9 cellular contexts compared by ENCODE assay signal in the genomic region with DNA sequence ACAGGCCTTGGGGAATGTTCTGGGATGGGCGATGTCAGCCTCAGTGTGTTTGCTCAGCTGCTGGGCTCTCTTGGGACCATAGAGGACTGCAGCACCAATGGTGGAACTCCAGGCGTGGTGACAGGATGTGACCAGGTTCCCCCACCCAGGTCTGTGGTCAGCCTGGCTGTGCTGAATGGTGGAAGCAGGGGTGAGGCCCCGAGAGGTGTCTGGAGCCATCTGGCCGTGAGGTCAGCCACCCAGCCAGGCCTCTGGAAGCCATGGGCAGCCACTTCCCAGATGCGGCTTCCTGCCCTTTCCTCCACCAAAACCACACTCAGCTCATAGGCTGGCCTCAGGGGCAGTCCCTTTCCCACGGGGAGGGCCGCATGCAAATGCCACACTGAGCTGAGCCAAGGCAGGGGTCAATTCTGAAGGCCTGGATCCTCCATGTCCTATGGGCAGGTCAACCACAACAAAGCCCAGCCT. TPM values are rescaled to one million over a fixed set of nuclear protein-coding genes. Genes with fewer than 3 reads are reported as not detected.
DNase-seq lines count a peak whose midpoint lies in the region; ATAC-seq, FAIRE-seq and TF ChIP-seq lines count a peak whose summit lies in the region.
"Had no signal": no experiment of that assay in that cellular context is flagged by ENCODE, and none has a peak within 500 bp of the region (broad histone marks: within the 10 kb centered on the region; RNA-seq: fewer than 3 reads in every experiment).

No MANE protein-coding gene starts in this region.

- 0 out of 2 replicates have a peak, but pooled peaks cover under 1% of the 10 kb centered on the region for H3K4me1 ChIP-seq in Karpas-422 (ENCODE audit: low read length)
- H3K4me1 ChIP-seq in kidney (ENCODE audit: control insufficient read depth in 1 of 2, insufficient read depth in 1 of 2, low read depth in 1 of 2, low read length in 2 of 2) = peaks cover 0 to 10% of the 10 kb centered on the region in 2 donors

- H3K4me2 ChIP-seq in Karpas-422 (ENCODE audit: low read depth, low read length, poor library complexity, severe bottlenecking) = no peak overlapping the region

- no peaks in the 10 kb centered on the region for H3K9me2 ChIP-seq in Karpas-422 (replicated peaks; ENCODE audit: insufficient read depth, low read length)

- intact Hi-C loops in kidney (cut with DNase I) = no loop called here

- H3K79me2 ChIP-seq in Karpas-422 (ENCODE audit: low read length) = no peaks in the 10 kb centered on the region

- H3K4me1 Mint-ChIP-seq in activated CD8-positive, alpha-beta T cell treated with anti-CD3 and anti-CD28 coated beads, Interleukin-2, amount 10 ng/mL, durations not matched to agents 7 days and 5 days (ENCODE audit: low read depth) = peaks cover 53% of the 10 kb centered on the region
- H3K4me1 Mint-ChIP-seq in natural killer cell treated with Interleukin-12 subunit alpha and Interleukin-12 subunit beta and Interleukin-15 and Interleukin-18, amount 100 ng/mL, for 72 hours (ENCODE audit: low read depth in 2 of 2) = peaks cover 45 to 48% of the 10 kb centered on the region in 2 donors

- no peaks in the 10 kb centered on the region for H3K36me3 Mint-ChIP-seq in activated CD8-positive, alpha-beta T cell treated with anti-CD3 and anti-CD28 coated beads, Interleukin-2, amount 10 ng/mL, durations not matched to agents 7 days and 5 days (ENCODE audit: low read depth)
- H3K36me3 Mint-ChIP-seq in natural killer cell treated with Interleukin-12 subunit alpha and Interleukin-12 subunit beta and Interleukin-15 and Interleukin-18, amount 100 ng/mL, for 72 hours = no peaks in the 10 kb centered on the region

- POLR2A ChIA-PET in activated CD8-positive, alpha-beta T cell treated with anti-CD3 and anti-CD28 coated beads, Interleukin-2, amount 10 ng/mL, durations not matched to agents 7 days and 5 days (lab: Charles Lee) = interaction anchor here (1.7 kb wide), 1 partner anchor 8 kb away, joined by 6 read pairs; the partner anchor contains the start of gene MAPK7

- ATAC-seq in GM18909 (IDR thresholded peaks at IDR 0.05; ENCODE audit: poor library complexity, unreplicated experiment) (peak; percentile 79), HG03175 (IDR thresholded peaks at IDR 0.05; ENCODE audit: unreplicated experiment) (peak; percentile 72)
- peak; percentile 52 for ATAC-seq in activated CD8-positive, alpha-beta T cell treated with anti-CD3 and anti-CD28 coated beads, Interleukin-2, amount 10 ng/mL, durations not matched to agents 7 days and 5 days
- ATAC-seq in natural killer cell treated with Interleukin-12 subunit alpha and Interleukin-12 subunit beta and Interleukin-15 and Interleukin-18, amount 100 ng/mL, for 72 hours = peak; percentile 62 to 77

- H3K9me3 Mint-ChIP-seq in activated CD8-positive, alpha-beta T cell treated with anti-CD3 and anti-CD28 coated beads, Interleukin-2, amount 10 ng/mL, durations not matched to agents 7 days and 5 days (ENCODE audit: insufficient read depth) = no peaks in the 10 kb centered on the region
- peaks cover 3% of the 10 kb centered on the region for H3K9me3 Mint-ChIP-seq in natural killer cell treated with Interleukin-12 subunit alpha and Interleukin-12 subunit beta and Interleukin-15 and Interleukin-18, amount 100 ng/mL, for 72 hours

- CTCF ChIA-PET in activated CD8-positive, alpha-beta T cell treated with anti-CD3 and anti-CD28 coated beads, Interleukin-2, amount 10 ng/mL, durations not matched to agents 7 days and 5 days (lab: Charles Lee) = interaction anchor here (0.7 kb wide), 1 partner anchor 116 kb away, joined by 3 read pairs; no protein-coding TSS in a partner anchor

- peak overlapping the region; percentile 86 for H3K27ac Mint-ChIP-seq in activated CD8-positive, alpha-beta T cell treated with anti-CD3 and anti-CD28 coated beads, Interleukin-2, amount 10 ng/mL, durations not matched to agents 7 days and 5 days
- H3K27ac Mint-ChIP-seq in natural killer cell treated with Interleukin-12 subunit alpha and Interleukin-12 subunit beta and Interleukin-15 and Interleukin-18, amount 100 ng/mL, for 72 hours = peak overlapping the region; percentile 68 to 85

- H3K27me3 Mint-ChIP-seq in activated CD8-positive, alpha-beta T cell treated with anti-CD3 and anti-CD28 coated beads, Interleukin-2, amount 10 ng/mL, durations not matched to agents 7 days and 5 days (ENCODE audit: low read depth) = peaks cover 13% of the 10 kb centered on the region
- no peaks in the 10 kb centered on the region for H3K27me3 Mint-ChIP-seq in natural killer cell treated with Interleukin-12 subunit alpha and Interleukin-12 subunit beta and Interleukin-15 and Interleukin-18, amount 100 ng/mL, for 72 hours

- no peak for TF ChIP-seq CTCF in kidney (IDR thresholded peaks at IDR 0.05; ENCODE audit: borderline replicate concordance, extremely low read depth, insufficient read depth)

- H3K36me3 ChIP-seq in Karpas-422 (ENCODE audit: insufficient read depth, low read length) = no peaks in the 10 kb centered on the region
- H3K36me3 ChIP-seq in kidney (ENCODE audit: control insufficient read depth in 1 of 2, insufficient read depth in 2 of 2, low read length in 2 of 2) = no peaks in the 10 kb centered on the region

- peak overlapping the region; percentile 75 for H3K4me3 Mint-ChIP-seq in activated CD8-positive, alpha-beta T cell treated with anti-CD3 and anti-CD28 coated beads, Interleukin-2, amount 10 ng/mL, durations not matched to agents 7 days and 5 days
- H3K4me3 Mint-ChIP-seq in natural killer cell treated with Interleukin-12 subunit alpha and Interleukin-12 subunit beta and Interleukin-15 and Interleukin-18, amount 100 ng/mL, for 72 hours = peak overlapping the region; percentile 89

- no peak overlapping the region for H2AFZ ChIP-seq in Karpas-422 (ENCODE audit: low read length)

- no peak for FAIRE-seq in kidney (lab: Jason Lieb, UNC)
- FAIRE-seq: islet of Langerhans had no signal

- DNase-seq in activated CD8-positive, alpha-beta T cell treated with anti-CD3 and anti-CD28 coated beads, Interleukin-2, amount 10 ng/mL, durations not matched to agents 7 days and 5 days = peak; percentile 58
- peak; percentile 73 for DNase-seq in natural killer cell treated with Interleukin-12 subunit alpha and Interleukin-12 subunit beta and Interleukin-15 and Interleukin-18, amount 100 ng/mL, for 72 hours (ENCODE audit: low spot score)
- DNase-seq in Karpas-422 (no peak), kidney (no peak)
- no peak for DNase-seq in stimulated activated naive CD4-positive, alpha-beta T cell (lab: John Stamatoyannopoulos, UW)
- no peak for DNase-seq in activated CD4-positive, alpha-beta T cell treated with anti-CD3 and anti-CD28 coated beads, Interleukin-2, amount 50 U/mL, for 1 hour

- no peaks in the 10 kb centered on the region for H3K9me3 ChIP-seq in Karpas-422 (ENCODE audit: low read length)
- H3K9me3 ChIP-seq in kidney (ENCODE audit: control insufficient read depth in 1 of 2, low read length in 2 of 2) = no peaks in the 10 kb centered on the region

- H4K20me1 ChIP-seq in Karpas-422 (ENCODE audit: insufficient read depth, low read depth, low read length) = no peaks in the 10 kb centered on the region; the same call in 1 of the 2 replicates

- no peak overlapping the region for H3K9ac ChIP-seq in Karpas-422 (ENCODE audit: low read length)
- no peak overlapping the region for H3K9ac ChIP-seq in kidney (ENCODE audit: low read length in 2 of 2)

- H3K27ac ChIP-seq in Karpas-422 (ENCODE audit: low read length) (no peak overlapping the region), kidney (ENCODE audit: low read depth in 2 of 2, low read length in 2 of 2) (peak overlapping the region in 1 of 2 donors; percentile 59)

- no peaks in the 10 kb centered on the region for H3K27me3 ChIP-seq in Karpas-422 (ENCODE audit: low read length)

- H3K4me3 ChIP-seq in Karpas-422 (ENCODE audit: low read length) (no peak overlapping the region), kidney (ENCODE audit: low read length in 2 of 2) (no peak overlapping the region)

RNA-seq across cellular contexts. Expression of gene MAPK7, which starts 7.8 kb away (rescaled TPM):
- 10 to 100 TPM; 31.5 to 33.5 TPM for total RNA-seq in activated CD8-positive, alpha-beta T cell treated with anti-CD3 and anti-CD28 coated beads, Interleukin-2, amount 10 ng/mL, durations not matched to agents 7 days and 5 days
- total RNA-seq in natural killer cell treated with Interleukin-12 subunit alpha and Interleukin-12 subunit beta and Interleukin-15 and Interleukin-18, amount 100 ng/mL, for 72 hours = 10 to 100 TPM; 28.7 to 29.8 TPM
- 4.1 and 7.8 TPM in 2 replicates for total RNA-seq in Karpas-422 (2014; rRNA removed; shearing (Covaris generic); ENCODE audit: low replicate concordance)
- 36.7 TPM for total RNA-seq in kidney
- polyA plus RNA-seq in kidney (ENCODE audit: insufficient read depth, low read depth, low replicate concordance) = 7.1 TPM

RNA-seq across cellular contexts. Expression of gene B9D1, which starts 8.0 kb away (rescaled TPM):
- 1 to 10 TPM; 1.1 TPM for total RNA-seq in activated CD8-positive, alpha-beta T cell treated with anti-CD3 and anti-CD28 coated beads, Interleukin-2, amount 10 ng/mL, durations not matched to agents 7 days and 5 days
- 1 to 10 TPM; 2.2 to 4.9 TPM for total RNA-seq in natural killer cell treated with Interleukin-12 subunit alpha and Interleukin-12 subunit beta and Interleukin-15 and Interleukin-18, amount 100 ng/mL, for 72 hours
- 22.1 and 29.1 TPM in 2 replicates for total RNA-seq in Karpas-422 (2014; rRNA removed; shearing (Covaris generic); ENCODE audit: low replicate concordance)
- 32.1 TPM for total RNA-seq in kidney
- 67.5 TPM for polyA plus RNA-seq in kidney (ENCODE audit: insufficient read depth, low read depth, low replicate concordance)

RNA-seq across cellular contexts. Expression of gene MFAP4, which starts 16.5 kb away (rescaled TPM):
- not detected for total RNA-seq in activated CD8-positive, alpha-beta T cell treated with anti-CD3 and anti-CD28 coated beads, Interleukin-2, amount 10 ng/mL, durations not matched to agents 7 days and 5 days
- not detected for total RNA-seq in natural killer cell treated with Interleukin-12 subunit alpha and Interleukin-12 subunit beta and Interleukin-15 and Interleukin-18, amount 100 ng/mL, for 72 hours
- total RNA-seq in Karpas-422 (2014; rRNA removed; shearing (Covaris generic); ENCODE audit: low replicate concordance) = 0.15 TPM in 1 of 2 replicates, not detected in the other
- total RNA-seq in kidney = 51.1 TPM
- 27.6 TPM for polyA plus RNA-seq in kidney (ENCODE audit: insufficient read depth, low read depth, low replicate concordance)

RNA-seq across cellular contexts. Expression of gene RNF112, which starts 40.5 kb away (rescaled TPM):
- total RNA-seq in activated CD8-positive, alpha-beta T cell treated with anti-CD3 and anti-CD28 coated beads, Interleukin-2, amount 10 ng/mL, durations not matched to agents 7 days and 5 days = under 1 TPM in 1 of 2 experiments, not detected in 1; 0.34 TPM
- 1 to 10 TPM in 1 of 2 donors, under 1 TPM in 1; 0.14 to 1.1 TPM for total RNA-seq in natural killer cell treated with Interleukin-12 subunit alpha and Interleukin-12 subunit beta and Interleukin-15 and Interleukin-18, amount 100 ng/mL, for 72 hours
- 0.07 TPM in 1 of 2 replicates, not detected in the other for total RNA-seq in Karpas-422 (2014; rRNA removed; shearing (Covaris generic); ENCODE audit: low replicate concordance)
- 7.3 TPM for total RNA-seq in kidney
- 0.99 TPM for polyA plus RNA-seq in kidney (ENCODE audit: insufficient read depth, low read depth, low replicate concordance)

Comparison
In these comparisons a context has a peak if more than half of its experiments do, and no peak if none do; other contexts are left out.
1. DNase-seq: peak in activated CD8-positive, alpha-beta T cell treated with anti-CD3 and anti-CD28 coated beads, Interleukin-2, amount 10 ng/mL, durations not matched to agents 7 days and 5 days (single experiment) and natural killer cell treated with Interleukin-12 subunit alpha and Interleukin-12 subunit beta and Interleukin-15 and Interleukin-18, amount 100 ng/mL, for 72 hours (single experiment); none in Karpas-422 (single experiment), stimulated activated naive CD4-positive, alpha-beta T cell (0 of 6), activated CD4-positive, alpha-beta T cell treated with anti-CD3 and anti-CD28 coated beads, Interleukin-2, amount 50 U/mL, for 1 hour (single experiment) and kidney (single experiment).
2. RNA of gene MFAP4, which starts 16.5 kb away (total RNA-seq): 51.1 TPM in kidney (single experiment); 0.15 TPM in Karpas-422, not detected in activated CD8-positive, alpha-beta T cell treated with anti-CD3 and anti-CD28 coated beads, Interleukin-2, amount 10 ng/mL, durations not matched to agents 7 days and 5 days and not detected in natural killer cell treated with Interleukin-12 subunit alpha and Interleukin-12 subunit beta and Interleukin-15 and Interleukin-18, amount 100 ng/mL, for 72 hours; every median in the first group is over 10 times any median in the second.
3. Peak in every context shown above with its lines, with median percentiles within 50 percentile points of each other: ATAC-seq.